In genomic region chr4:39706829-39707511, GRCh38 we compare ENCODE assay signal across 11 cellular contexts. TPM values are rescaled to one million over a fixed set of nuclear protein-coding genes. Genes with fewer than 3 reads are reported as not detected.
A peak's percentile ranks its signal among the peaks of the same experiment; 100 is the strongest.
DNase-seq lines count a peak whose midpoint lies in the region; FAIRE-seq and TF ChIP-seq lines count a peak whose summit lies in the region.
"Had no signal": no experiment of that assay in that cellular context is flagged by ENCODE, and none has a peak within 500 bp of the region (broad histone marks: within the 10 kb centered on the region; RNA-seq: fewer than 3 reads in every experiment).

No MANE protein-coding gene starts in this region.

- H4K12ac ChIP-seq in trophoblast cell (ENCODE audit: low read depth, low read length) = no peak overlapping the region

- H3K14ac ChIP-seq in trophoblast cell (ENCODE audit: low read length) = no peak overlapping the region

- H3K79me2 ChIP-seq in trophoblast cell (ENCODE audit: control insufficient read depth, insufficient read depth, low read length, poor library complexity) = peaks cover 22% of the 10 kb centered on the region

- H3K9me3 Mint-ChIP-seq in IgD-negative memory B cell = no peaks in the 10 kb centered on the region

- FAIRE-seq in D721Med (lab: Jason Lieb, UNC) = no peak
- FAIRE-seq: kidney had no signal

- no peak overlapping the region for H4K91ac ChIP-seq in trophoblast cell (ENCODE audit: low read depth, low read length)

- H2BK5ac ChIP-seq in trophoblast cell (ENCODE audit: low read depth, low read length, poor library complexity) = no peak overlapping the region

- WGBS in trophoblast cell (ENCODE audit: extremely low coverage, insufficient coverage, insufficient read length) = no CpG with 5 or more reads among the region's 10 CpGs

- H3K4me3 ChIP-seq in trophoblast cell (ENCODE audit: low read depth, low read length) = no peak overlapping the region
- H3K4me3 ChIP-seq in Peyer's patch = no peak overlapping the region
- H3K4me3 ChIP-seq: colonic mucosa had no signal

- peaks cover 12 to 14% of the 10 kb centered on the region in 2 experiments for H3K4me1 ChIP-seq in trophoblast cell (ENCODE audit: control insufficient read depth in 1 of 2, insufficient read depth in 2 of 2, low read length in 2 of 2)
- peaks cover 0 to 21% (median 0%) of the 10 kb centered on the region in 4 donors for H3K4me1 ChIP-seq in Peyer's patch
- H3K4me1 ChIP-seq: colonic mucosa had no signal

- peak; percentile 36 for DNase-seq in ELR (ENCODE audit: low read depth)
- no peak for DNase-seq in epithelial cell of prostate (ENCODE audit: low read depth, low spot score)
- peak; percentile 94 to 95 for DNase-seq in trophoblast cell
- DNase-seq in HuH-7.5 (ENCODE audit: low spot score) = no peak
- DNase-seq in Peyer's patch = no peak
- no peak for DNase-seq in stimulated activated CD4-positive, alpha-beta T cell treated with anti-CD3 and anti-CD28 coated beads, Interleukin-4, amount 100 ng/mL, for 4 hours
- DNase-seq in D721Med (ENCODE audit: insufficient read length, low spot score) = no peak
- DNase-seq: H7, kidney had no signal

- H4K8ac ChIP-seq in trophoblast cell (ENCODE audit: low read depth, low read length) = no peak overlapping the region

- no peak overlapping the region for H2AK5ac ChIP-seq in trophoblast cell (ENCODE audit: low read length)

- no peaks in the 10 kb centered on the region for H3K36me3 Mint-ChIP-seq in IgD-negative memory B cell

- H3K79me1 ChIP-seq in trophoblast cell (ENCODE audit: low read length) = peaks cover 6% of the 10 kb centered on the region

- H2BK120ac ChIP-seq in trophoblast cell (ENCODE audit: insufficient read depth, low read length, poor library complexity) = peak overlapping the region; percentile 51

- H3K23ac ChIP-seq in trophoblast cell (ENCODE audit: low read length) = no peak overlapping the region

- H3K4me1 Mint-ChIP-seq in IgD-negative memory B cell = peaks cover 29 to 39% (median 38%) of the 10 kb centered on the region in 3 donors

- H3K4ac ChIP-seq in trophoblast cell (ENCODE audit: low read depth, low read length) = peak overlapping the region; percentile 98

- H2AFZ ChIP-seq in trophoblast cell (ENCODE audit: insufficient read depth, low read length, poor library complexity) = no peak overlapping the region

- peak overlapping the region in 2 of 4 donors; percentile 5 to 73 for H3K4me3 Mint-ChIP-seq in IgD-negative memory B cell

- H3K27ac Mint-ChIP-seq in IgD-negative memory B cell = peak overlapping the region in 2 of 3 donors; percentile 7 to 78

- peak overlapping the region; percentile 56 for H3K27ac ChIP-seq in epithelial cell of prostate
- peak overlapping the region; percentile 48 for H3K27ac ChIP-seq in trophoblast cell (ENCODE audit: low read depth, low read length)
- H3K27ac ChIP-seq in Peyer's patch = no peak overlapping the region
- H3K27ac ChIP-seq: colonic mucosa had no signal

- H3K27me3 Mint-ChIP-seq in IgD-negative memory B cell = no peaks in the 10 kb centered on the region

- peak overlapping the region; percentile 9 for H2BK12ac ChIP-seq in trophoblast cell (ENCODE audit: low read length)

- no peak overlapping the region for H3K9ac ChIP-seq in trophoblast cell (ENCODE audit: low read length)

- TF ChIP-seq CTCF in Peyer's patch (IDR thresholded peaks at IDR 0.05) (no peak), D721Med (IDR thresholded peaks at IDR 0.05; ENCODE audit: insufficient read depth, missing control alignments) (no peak)

- H3K27me3 ChIP-seq in trophoblast cell (ENCODE audit: insufficient read depth, low read length) (no peaks in the 10 kb centered on the region), Peyer's patch (no peaks in the 10 kb centered on the region)
- H3K27me3 ChIP-seq: colonic mucosa had no signal

- H3K36me3 ChIP-seq in trophoblast cell (ENCODE audit: control insufficient read depth in 1 of 2, insufficient read depth in 2 of 2, low read length in 2 of 2) (peaks cover 9 to 10% of the 10 kb centered on the region in 2 experiments), Peyer's patch (peaks cover 0 to 13% (median 0%) of the 10 kb centered on the region in 3 donors)
- H3K36me3 ChIP-seq: colonic mucosa had no signal

- TF ChIP-seq POLR2A in Peyer's patch (IDR thresholded peaks at IDR 0.05) = no peak

- no peak overlapping the region for H3K18ac ChIP-seq in trophoblast cell (ENCODE audit: low read length)

- no peak overlapping the region for H3K4me2 ChIP-seq in trophoblast cell (ENCODE audit: low read length)

- H3K9me3 ChIP-seq in trophoblast cell (ENCODE audit: insufficient read depth, low read depth, low read length) (no peaks in the 10 kb centered on the region), Peyer's patch (no peaks in the 10 kb centered on the region)
- H3K9me3 ChIP-seq: colonic mucosa had no signal

RNA-seq across cellular contexts. Expression of gene UBE2K, which starts 9.0 kb away (rescaled TPM):
- polyA plus RNA-seq in IgD-negative memory B cell = 87.5 TPM
- polyA plus RNA-seq in trophoblast cell (2013) = 243 and 250 TPM in 2 replicates
- 10 to 100 TPM; 18.4 to 38.8 (median 26.1) TPM for total RNA-seq in Peyer's patch

Comparison
In these comparisons a context has a peak if more than half of its experiments do, and no peak if none do; other contexts are left out.
1. DNase-seq: peak in ELR (single experiment) and trophoblast cell (2 of 2); none in epithelial cell of prostate (single experiment), HuH-7.5 (single experiment), Peyer's patch (0 of 3), stimulated activated CD4-positive, alpha-beta T cell treated with anti-CD3 and anti-CD28 coated beads, Interleukin-4, amount 100 ng/mL, for 4 hours (0 of 2) and D721Med (single experiment).
2. H3K27ac ChIP-seq: peak in epithelial cell of prostate (single experiment) and trophoblast cell (single experiment); none in Peyer's patch (0 of 4).